1 cellular context compared by ENCODE assay signal in genomic region chr1:150563340-150564038, GRCh38.
TF ChIP-seq lines count a peak whose summit lies in the region.

No MANE protein-coding gene starts in this region.

TF ChIP-seq in GM12878, 131 proteins besides CTCF, POLR2A, EP300 and RAD21 (continued from another document):
- TF ChIP-seq RELA (IDR thresholded peaks at IDR 0.05; ENCODE audit: borderline replicate concordance, partially characterized antibody) = peak; percentile 89
- no peak for TF ChIP-seq YBX1 (IDR thresholded peaks at IDR 0.05)
